In genomic region chr19:49879243-49879960, GRCh38 we compare ENCODE assay signal across 12 cellular contexts. TPM values are rescaled to one million over a fixed set of nuclear protein-coding genes. Genes with fewer than 3 reads are reported as not detected.
A peak's percentile ranks its signal among the peaks of the same experiment; 100 is the strongest.
DNase-seq lines count a peak whose midpoint lies in the region; ATAC-seq and TF ChIP-seq lines count a peak whose summit lies in the region.
"Had no signal": no experiment of that assay in that cellular context is flagged by ENCODE, and none has a peak within 500 bp of the region (broad histone marks: within the 10 kb centered on the region; RNA-seq: fewer than 3 reads in every experiment).

No MANE protein-coding gene starts in this region.

- no peaks in the 10 kb centered on the region for H3K27me3 Mint-ChIP-seq in CD4-positive, CD25-positive, alpha-beta regulatory T cell
- no peaks in the 10 kb centered on the region for H3K27me3 Mint-ChIP-seq in T-helper 1 cell treated with Interleukin-12 subunit alpha and Interleukin-12 subunit beta and Interleukin-4 antibody, amounts not matched to agents 30 μg/mL and 1 μg/mL, for 36 hours (ENCODE audit: low read depth)

- H3K27me3 ChIP-seq in CD4-positive, CD25-positive, alpha-beta regulatory T cell (ENCODE audit: control insufficient read depth, insufficient read depth, low read length) = no peaks in the 10 kb centered on the region
- no peaks in the 10 kb centered on the region for H3K27me3 ChIP-seq in IMR-90 (ENCODE audit: control insufficient read depth, insufficient read depth, low read length)
- H3K27me3 ChIP-seq in right lobe of liver = no peaks in the 10 kb centered on the region
- H3K27me3 ChIP-seq: Peyer's patch had no signal

- H2AFZ ChIP-seq in IMR-90 (replicated peaks; ENCODE audit: low read length, poor library complexity) = no peak overlapping the region

- no peak overlapping the region for H2BK20ac ChIP-seq in IMR-90 (ENCODE audit: low read depth, low read length)

- no peak overlapping the region for H3K4me2 ChIP-seq in IMR-90 (ENCODE audit: low read depth, low read length)

- CTCF ChIA-PET in IMR-90 (lab: Yijun Ruan, JAX) = no interaction called here

- H2AK5ac ChIP-seq in IMR-90 (ENCODE audit: low read depth, low read length) = no peak overlapping the region

- H3K27ac Mint-ChIP-seq in CD4-positive, CD25-positive, alpha-beta regulatory T cell = peak overlapping the region in 1 of 3 donors; percentile 71
- peak overlapping the region; percentile 69 for H3K27ac Mint-ChIP-seq in T-helper 1 cell treated with Interleukin-12 subunit alpha and Interleukin-12 subunit beta and Interleukin-4 antibody, amounts not matched to agents 30 μg/mL and 1 μg/mL, for 36 hours

- H3K23ac ChIP-seq in IMR-90 (ENCODE audit: low read depth, low read length) = no peak overlapping the region

- no peaks in the 10 kb centered on the region for H3K9me3 ChIP-seq in CD4-positive, CD25-positive, alpha-beta regulatory T cell (ENCODE audit: control insufficient read depth in 2 of 2, low read length in 2 of 2)
- H3K9me3 ChIP-seq in IMR-90 (ENCODE audit: control insufficient read depth, insufficient read depth, low read length) (peaks cover 6% of the 10 kb centered on the region; the same call in 1 of the 2 replicates), right lobe of liver (no peaks in the 10 kb centered on the region)
- H3K9me3 ChIP-seq: Peyer's patch had no signal

- no peak overlapping the region for H3K27ac ChIP-seq in CD4-positive, CD25-positive, alpha-beta regulatory T cell (ENCODE audit: insufficient read depth, low read length, poor library complexity, severe bottlenecking)
- H3K27ac ChIP-seq in IMR-90 (ENCODE audit: insufficient read depth, low read length) = no peak overlapping the region
- H3K27ac ChIP-seq in right lobe of liver = no peak overlapping the region

- peaks cover 22% of the 10 kb centered on the region for H3K4me1 ChIP-seq in CD4-positive, CD25-positive, alpha-beta regulatory T cell (ENCODE audit: control insufficient read depth, insufficient read depth, low read length, poor library complexity, severe bottlenecking)
- H3K4me1 ChIP-seq in IMR-90 (ENCODE audit: control insufficient read depth, insufficient read depth, low read length) (peaks cover 7% of the 10 kb centered on the region), right lobe of liver (peaks cover 0 to 17% (median 8%) of the 10 kb centered on the region in 4 donors)

- no peak for TF ChIP-seq RAD21 in IMR-90 (IDR thresholded peaks at IDR 0.05; ENCODE audit: low read length)

- TF ChIP-seq CTCF in IMR-90 (conservative IDR thresholded peaks at IDR 0.05; ENCODE audit: low read depth, low read length) = no peak
- TF ChIP-seq CTCF in right lobe of liver (IDR thresholded peaks at IDR 0.05) = no peak

- H3K4ac ChIP-seq in IMR-90 (ENCODE audit: low read depth, low read length) = no peak overlapping the region

- no peak overlapping the region for H2BK15ac ChIP-seq in IMR-90 (ENCODE audit: low read depth, low read length)

- H3K18ac ChIP-seq in IMR-90 (ENCODE audit: low read depth, low read length) = no peak overlapping the region

- H3K4me1 Mint-ChIP-seq in CD4-positive, CD25-positive, alpha-beta regulatory T cell = peaks cover 0 to 34% (median 8%) of the 10 kb centered on the region in 4 donors
- peaks cover 26% of the 10 kb centered on the region for H3K4me1 Mint-ChIP-seq in T-helper 1 cell treated with Interleukin-12 subunit alpha and Interleukin-12 subunit beta and Interleukin-4 antibody, amounts not matched to agents 30 μg/mL and 1 μg/mL, for 36 hours (ENCODE audit: low read depth)

- BruUV-seq in IMR-90 (replicated peaks; lab: Mats Ljungman, UMichigan) = TSS peak; percentile 56

- peaks cover 41% of the 10 kb centered on the region for H3K36me3 ChIP-seq in CD4-positive, CD25-positive, alpha-beta regulatory T cell (ENCODE audit: control insufficient read depth, insufficient read depth, low read length)
- peaks cover 47% of the 10 kb centered on the region for H3K36me3 ChIP-seq in IMR-90 (ENCODE audit: control insufficient read depth, insufficient read depth, low read length)
- H3K36me3 ChIP-seq in right lobe of liver = peaks cover 3 to 51% (median 30%) of the 10 kb centered on the region in 4 donors

- no peaks in the 10 kb centered on the region; the same call in 1 of the 2 replicates for H4K20me1 ChIP-seq in IMR-90 (ENCODE audit: insufficient read depth, low read length)

- H2BK5ac ChIP-seq in IMR-90 (ENCODE audit: low read depth, low read length, poor library complexity, severe bottlenecking) = no peak overlapping the region

- H3K56ac ChIP-seq in IMR-90 (ENCODE audit: extremely low read depth, insufficient read depth, low read length) = no peak overlapping the region

- ATAC-seq in CD4-positive, CD25-positive, alpha-beta regulatory T cell (ENCODE audit: low read depth in 2 of 2) = no peak
- ATAC-seq in IMR-90 (ENCODE audit: low read depth) (no peak), right lobe of liver (no peak), GM18873 (IDR thresholded peaks at IDR 0.05; ENCODE audit: low FRiP score, unreplicated experiment) (no peak)
- ATAC-seq: activated T-cell treated with anti-CD3 and anti-CD28 coated beads, Interleukin-2, amount 50 U/mL, for 4 hours had no signal

- peak overlapping the region in 3 of 4 donors; percentile 28 to 52 (median 41) for H3K4me3 Mint-ChIP-seq in CD4-positive, CD25-positive, alpha-beta regulatory T cell
- H3K4me3 Mint-ChIP-seq in T-helper 1 cell treated with Interleukin-12 subunit alpha and Interleukin-12 subunit beta and Interleukin-4 antibody, amounts not matched to agents 30 μg/mL and 1 μg/mL, for 36 hours = peak overlapping the region; percentile 30
- H3K4me3 Mint-ChIP-seq: activated T-cell treated with anti-CD3 and anti-CD28 coated beads, Interleukin-2, amount 50 U/mL, for 4 hours had no signal

- no peak overlapping the region for H4K8ac ChIP-seq in IMR-90 (ENCODE audit: low read depth in 2 of 2, low read length in 2 of 2)

- peaks cover 22 to 48% of the 10 kb centered on the region in 2 experiments for H3K79me1 ChIP-seq in IMR-90 (ENCODE audit: low read depth in 1 of 2, low read length in 2 of 2)

- intact Hi-C loops in IMR-90 (cut with micrococcal nuclease) = loop anchor here (5.0 kb wide), 1 partner anchor 148 kb away; the partner anchor contains the start of genes VRK3 and ZNF473
- intact Hi-C loops in right lobe of liver (cut with DNase I) = no loop called here

- TF ChIP-seq POLR2A in IMR-90 (IDR thresholded peaks at IDR 0.05; ENCODE audit: low read depth, low read length) = no peak
- no peak for TF ChIP-seq POLR2A in right lobe of liver (IDR thresholded peaks at IDR 0.05)

- H3K9me1 ChIP-seq in IMR-90 (ENCODE audit: insufficient read depth, low read length) = peaks cover 10% of the 10 kb centered on the region

- POLR2A ChIA-PET in IMR-90 (lab: Charles Lee; ENCODE audit: unreplicated experiment) = no interaction called here

- peaks cover 12% of the 10 kb centered on the region for H3K36me3 Mint-ChIP-seq in CD4-positive, CD25-positive, alpha-beta regulatory T cell
- H3K36me3 Mint-ChIP-seq in T-helper 1 cell treated with Interleukin-12 subunit alpha and Interleukin-12 subunit beta and Interleukin-4 antibody, amounts not matched to agents 30 μg/mL and 1 μg/mL, for 36 hours (ENCODE audit: low read depth) = peaks cover 22% of the 10 kb centered on the region

- H3K9me3 Mint-ChIP-seq in CD4-positive, CD25-positive, alpha-beta regulatory T cell = no peaks in the 10 kb centered on the region
- H3K9me3 Mint-ChIP-seq in T-helper 1 cell treated with Interleukin-12 subunit alpha and Interleukin-12 subunit beta and Interleukin-4 antibody, amounts not matched to agents 30 μg/mL and 1 μg/mL, for 36 hours = no peaks in the 10 kb centered on the region
- H3K9me3 Mint-ChIP-seq: activated T-cell treated with anti-CD3 and anti-CD28 coated beads, Interleukin-2, amount 50 U/mL, for 4 hours had no signal

- H3K14ac ChIP-seq in IMR-90 (replicated peaks; ENCODE audit: low read depth, low read length) = no peak overlapping the region

- 93% methylated on average over 7 of the region's 12 CpGs; no CpG with 5 or more reads in 1 of the 2 experiments for WGBS in IMR-90 (ENCODE audit: extremely low coverage in 2 of 2, insufficient read length in 1 of 2), 2 experiments
- WGBS in right lobe of liver (ENCODE audit: insufficient coverage, low coverage, low lambda C conversion rate, missing lambda C conversion rate) = 92% methylated on average over 10 of the region's 12 CpGs

- no peak overlapping the region for H4K5ac ChIP-seq in IMR-90 (ENCODE audit: low read depth, low read length)

- in situ Hi-C loops in IMR-90 (cut with MboI; ENCODE audit: low sequenced_read_pairs) = no loop called here

- no peak overlapping the region for H2BK120ac ChIP-seq in IMR-90 (ENCODE audit: low read depth, low read length)

- H3K9ac ChIP-seq in IMR-90 (ENCODE audit: low read depth, low read length) = no peak overlapping the region

- dilution Hi-C loops in IMR-90 (cut with HindIII; ENCODE audit: low sequenced_read_pairs, unreplicated experiment) = no loop called here

- H2AK9ac ChIP-seq in IMR-90 (replicated peaks; ENCODE audit: low read depth, low read length, poor library complexity) = no peak overlapping the region

- H3K4me3 ChIP-seq in CD4-positive, CD25-positive, alpha-beta regulatory T cell (ENCODE audit: low read depth, low read length) = no peak overlapping the region
- H3K4me3 ChIP-seq in IMR-90 (ENCODE audit: insufficient read depth, low read depth, low read length) = no peak overlapping the region
- H3K4me3 ChIP-seq in right lobe of liver = no peak overlapping the region

- H4K91ac ChIP-seq in IMR-90 (ENCODE audit: insufficient read depth, low read depth, low read length) = no peak overlapping the region

- DNase-seq in CD4-positive, CD25-positive, alpha-beta regulatory T cell = peak in 1 of 3 donors; percentile 41
- DNase-seq in IMR-90 = no peak
- peak in 2 of 3 donors; percentile 25 to 52 for DNase-seq in right lobe of liver
- DNase-seq in DMS79 treated with DMSO at 0.1 percent for 48 hours (lab: John Stamatoyannopoulos, UW) = no peak
- no peak for DNase-seq in GOT3 (lab: John Stamatoyannopoulos, UW)
- no peak for DNase-seq in glomerular visceral epithelial cell (ENCODE audit: extremely low spot score)
- DNase-seq: activated T-cell treated with anti-CD3 and anti-CD28 coated beads, Interleukin-2, amount 50 U/mL, for 4 hours; HCEC 1CT; NCI-H2171 treated with DMSO at 0.1 percent for 48 hours had no signal

RNA-seq across cellular contexts. Expression of gene TBC1D17, which starts 1.9 kb away (rescaled TPM):
- total RNA-seq in CD4-positive, CD25-positive, alpha-beta regulatory T cell = 48.1 TPM
- 1 to 10 TPM; 8.8 to 9.7 (median 9.1) TPM for polyA plus RNA-seq in CD4-positive, CD25-positive, alpha-beta regulatory T cell
- total RNA-seq in IMR-90 (2012; rRNA removed) (1.1 and 1.4 TPM in 2 replicates), right lobe of liver (10 to 100 TPM; 12.6 to 38.1 (median 27.8) TPM)
- polyA plus RNA-seq in IMR-90 (2012; rRNA removed) = 26.8 and 27.8 TPM in 2 replicates
- polyA plus RNA-seq in IMR-90 (2012; cell fraction: cytosol; rRNA removed) = 18.6 and 33.5 TPM in 2 replicates
- polyA plus RNA-seq in IMR-90 (2012; cell fraction: nucleus; rRNA removed; ENCODE audit: low replicate concordance) = 40.7 and 82.6 TPM in 2 replicates

RNA-seq across cellular contexts. Expression of gene AKT1S1, which starts 2.2 kb away (rescaled TPM):
- total RNA-seq in CD4-positive, CD25-positive, alpha-beta regulatory T cell = 12.9 TPM
- 1 to 10 TPM; 3.0 to 4.2 (median 3.8) TPM for polyA plus RNA-seq in CD4-positive, CD25-positive, alpha-beta regulatory T cell
- 3.6 and 5.0 TPM in 2 replicates for total RNA-seq in IMR-90 (2012; rRNA removed)
- 54.4 and 68.7 TPM in 2 replicates for polyA plus RNA-seq in IMR-90 (2012; rRNA removed)
- 58.5 and 76.0 TPM in 2 replicates for polyA plus RNA-seq in IMR-90 (2012; cell fraction: cytosol; rRNA removed)
- polyA plus RNA-seq in IMR-90 (2012; cell fraction: nucleus; rRNA removed; ENCODE audit: low replicate concordance) = 78.4 and 102 TPM in 2 replicates
- 10 to 100 TPM; 18.2 to 27.0 (median 22.4) TPM for total RNA-seq in right lobe of liver

RNA-seq across cellular contexts. Expression of gene PNKP, which starts 12.0 kb away (rescaled TPM):
- 149 TPM for total RNA-seq in CD4-positive, CD25-positive, alpha-beta regulatory T cell
- 10 to 100 TPM; 26.2 to 33.5 (median 28.2) TPM for polyA plus RNA-seq in CD4-positive, CD25-positive, alpha-beta regulatory T cell
- 10.6 and 14.2 TPM in 2 replicates for total RNA-seq in IMR-90 (2012; rRNA removed)
- 25.0 and 33.0 TPM in 2 replicates for polyA plus RNA-seq in IMR-90 (2012; rRNA removed)
- 16.7 and 18.1 TPM in 2 replicates for polyA plus RNA-seq in IMR-90 (2012; cell fraction: cytosol; rRNA removed)
- polyA plus RNA-seq in IMR-90 (2012; cell fraction: nucleus; rRNA removed; ENCODE audit: low replicate concordance) = 171 and 356 TPM in 2 replicates
- 10 to 100 TPM; 21.0 to 37.5 (median 27.9) TPM for total RNA-seq in right lobe of liver

RNA-seq across cellular contexts. Expression of gene IL4I1, which starts 17.3 kb away (rescaled TPM):
- total RNA-seq in CD4-positive, CD25-positive, alpha-beta regulatory T cell = 3.7 TPM
- polyA plus RNA-seq in CD4-positive, CD25-positive, alpha-beta regulatory T cell = under 1 TPM; 0.20 to 0.85 (median 0.30) TPM
- total RNA-seq in IMR-90 (2012; rRNA removed) (under 0.01 and 0.36 TPM in 2 replicates), right lobe of liver (1 to 10 TPM in 2 of 6 experiments, under 1 TPM in 1, not detected in 3; 0.56 to 4.2 (median 1.0) TPM)
- polyA plus RNA-seq in IMR-90 (2012; rRNA removed) = 0.27 and 0.31 TPM in 2 replicates
- polyA plus RNA-seq in IMR-90 (2012; cell fraction: cytosol; rRNA removed) = 0.29 and 0.48 TPM in 2 replicates
- 0.24 and 0.60 TPM in 2 replicates for polyA plus RNA-seq in IMR-90 (2012; cell fraction: nucleus; rRNA removed; ENCODE audit: low replicate concordance)
- total RNA-seq: Peyer's patch had no signal

RNA-seq across cellular contexts. Expression of gene PTOV1, which starts 28.4 kb away (rescaled TPM):
- total RNA-seq in CD4-positive, CD25-positive, alpha-beta regulatory T cell = 116 TPM
- 10 to 100 TPM; 26.8 to 45.6 (median 34.2) TPM for polyA plus RNA-seq in CD4-positive, CD25-positive, alpha-beta regulatory T cell
- total RNA-seq in IMR-90 (2012; rRNA removed) (34.4 and 36.1 TPM in 2 replicates), right lobe of liver (10 to 100 TPM; 44.4 to 93.0 (median 69.6) TPM)
- 106 and 107 TPM in 2 replicates for polyA plus RNA-seq in IMR-90 (2012; rRNA removed)
- 63.8 and 170 TPM in 2 replicates for polyA plus RNA-seq in IMR-90 (2012; cell fraction: cytosol; rRNA removed)
- 249 and 529 TPM in 2 replicates for polyA plus RNA-seq in IMR-90 (2012; cell fraction: nucleus; rRNA removed; ENCODE audit: low replicate concordance)

Comparison
In these comparisons a context has a peak if more than half of its experiments do, and no peak if none do; other contexts are left out.
1. DNase-seq: peak in right lobe of liver (2 of 3); none in IMR-90 (single experiment), DMS79 treated with DMSO at 0.1 percent for 48 hours (single experiment), GOT3 (single experiment) and glomerular visceral epithelial cell (single experiment).